ENCODE assay signal across 12 cellular contexts in genomic region chr2:20592106-20593071, GRCh38. TPM values are rescaled to one million over a fixed set of nuclear protein-coding genes. Genes with fewer than 3 reads are reported as not detected.
DNase-seq lines count a peak whose midpoint lies in the region; ATAC-seq and TF ChIP-seq lines count a peak whose summit lies in the region.
"Had no signal": no experiment of that assay in that cellular context is flagged by ENCODE, and none has a peak within 500 bp of the region (broad histone marks: within the 10 kb centered on the region; RNA-seq: fewer than 3 reads in every experiment).

No MANE protein-coding gene starts in this region.

- peaks cover 48% of the 10 kb centered on the region for H3K4me1 ChIP-seq in hepatocyte (ENCODE audit: insufficient read depth)

- H3K9me2 ChIP-seq in hepatocyte (replicated peaks; ENCODE audit: insufficient read depth), result no peaks in the 10 kb centered on the region

- H4K20me1 ChIP-seq in hepatocyte (ENCODE audit: insufficient read depth, poor library complexity, severe bottlenecking), result no peaks in the 10 kb centered on the region

- peak; percentile 78 for DNase-seq in H7
- peak; percentile 39 for DNase-seq in RPMI8226
- DNase-seq in hepatocyte (ENCODE audit: low spot score), result no peak
- peak; percentile 19 for DNase-seq in stimulated activated CD8-positive, alpha-beta memory T cell treated with anti-CD3 and anti-CD28 coated beads, Interleukin-4, amount 100 ng/mL, for 48 hours
- DNase-seq in COR-L47 (lab: John Stamatoyannopoulos, UW), result no peak
- DNase-seq in NCI-H510A treated with DMSO at 0.1 percent for 48 hours (lab: John Stamatoyannopoulos, UW), result no peak
- DNase-seq in AG08395 (ENCODE audit: low spot score), result no peak
- DNase-seq: hypothalamus, NCI-H1048 had no signal

- H3K4me3 ChIP-seq in H7 (ENCODE audit: insufficient read depth, low read depth, low read length), result no peak overlapping the region
- H3K4me3 ChIP-seq in hepatocyte, result no peak overlapping the region

- no peaks in the 10 kb centered on the region for H3K36me3 ChIP-seq in H7 (replicated peaks; ENCODE audit: control insufficient read depth, insufficient read depth, low read length)
- H3K36me3 ChIP-seq in hepatocyte (replicated peaks; ENCODE audit: insufficient read depth, low read depth), result no peaks in the 10 kb centered on the region

- no peak overlapping the region for H3K4me2 ChIP-seq in hepatocyte

- 89% methylated on average over 19 of the region's 22 CpGs for WGBS in hepatocyte (ENCODE audit: low lambda C conversion rate, missing lambda C conversion rate)

- no peaks in the 10 kb centered on the region for H3K9me3 ChIP-seq in hepatocyte (ENCODE audit: low read depth)

- peak overlapping the region; percentile 88 for H3K27ac ChIP-seq in hepatocyte

- no peaks in the 10 kb centered on the region for H3K79me2 ChIP-seq in hepatocyte

- peak; percentile 3 for TF ChIP-seq CTCF in hepatocyte (IDR thresholded peaks at IDR 0.05; ENCODE audit: poor library complexity)

- no peaks in the 10 kb centered on the region for H3K27me3 ChIP-seq in H7 (ENCODE audit: control insufficient read depth, insufficient read depth, low read length)
- H3K27me3 ChIP-seq in hepatocyte, result no peaks in the 10 kb centered on the region

- no peak overlapping the region for H2AFZ ChIP-seq in hepatocyte

- no peak for ATAC-seq in GM21423 (IDR thresholded peaks at IDR 0.05; ENCODE audit: unreplicated experiment)
- ATAC-seq: activated T-helper 17 cell treated with anti-CD3 and anti-CD28 coated beads, Interleukin-2, amount 50 U/mL, for 72 hours; stimulated activated effector memory CD8-positive, alpha-beta T cell treated with anti-CD3 and anti-CD28 coated beads, Interleukin-12 subunit alpha, Interleukin-12 subunit beta, amount 100 ng/mL, for 72 hours had no signal

RNA-seq across cellular contexts. Expression of gene HS1BP3, which starts 58.5 kb away (rescaled TPM):
- total RNA-seq in H7 (2014; rRNA removed; shearing (Covaris generic)), result 30.2 and 41.3 TPM in 2 replicates
- total RNA-seq in hepatocyte, result 25.8 and 26.8 TPM in 2 replicates
- 26.3 and 29.6 TPM in 2 replicates for polyA plus RNA-seq in hepatocyte

Comparison
In these comparisons a context has a peak if more than half of its experiments do, and no peak if none do; other contexts are left out.
1. DNase-seq: peak in H7 (single experiment), RPMI8226 (single experiment) and stimulated activated CD8-positive, alpha-beta memory T cell treated with anti-CD3 and anti-CD28 coated beads, Interleukin-4, amount 100 ng/mL, for 48 hours (single experiment); none in hepatocyte (single experiment), COR-L47 (single experiment), NCI-H510A treated with DMSO at 0.1 percent for 48 hours (single experiment) and AG08395 (single experiment).